ENCODE assay signal across 8 cellular contexts in genomic region chr7:37448637-37449331, GRCh38. TPM values are rescaled to one million over a fixed set of nuclear protein-coding genes. Genes with fewer than 3 reads are reported as not detected.
DNase-seq lines count a peak whose midpoint lies in the region; ATAC-seq and TF ChIP-seq lines count a peak whose summit lies in the region.

Gene ELMO1, minus strand, starts transcription at chr7:37448864. Its CDS starts 106,174 bp downstream, at chr7:37342690.

- peak within 1 kb of the TSS; percentile 40 for H3K4me3 ChIP-seq in A673 (ENCODE audit: low read depth, low read length, poor library complexity, severe bottlenecking)
- H3K4me3 ChIP-seq in epithelial cell of proximal tubule (ENCODE audit: low read depth, low read length), result peak within 1 kb of the TSS; percentile 52

- no peaks in the 10 kb centered on the region for H3K36me3 ChIP-seq in A673 (ENCODE audit: insufficient read depth, low read length, poor library complexity, severe bottlenecking)

- H3K27me3 ChIP-seq in A673 (replicated peaks; ENCODE audit: insufficient read depth, low read depth, low read length, poor library complexity), result peaks cover 66% of the 10 kb centered on the region

- no peak within 1 kb of the TSS for H3K27ac ChIP-seq in A673 (ENCODE audit: low read depth, low read length, poor library complexity, severe bottlenecking)

- POLR2A ChIA-PET in A673 (lab: Charles Lee; ENCODE audit: low non-redundant PET), result no interaction called here

- CTCF ChIA-PET in A673 (lab: Charles Lee), result interaction anchor here (0.7 kb wide), 1 partner anchor 57 kb away, joined by 5 read pairs; no protein-coding TSS in a partner anchor

- no peaks in the 10 kb centered on the region for H3K9me3 ChIP-seq in A673 (ENCODE audit: low read depth, low read length, poor library complexity, severe bottlenecking)

- peak; percentile 35 for TF ChIP-seq CTCF in A673 (conservative IDR thresholded peaks at IDR 0.05; ENCODE audit: low read depth, low read length)
- peak; percentile 41 for TF ChIP-seq CTCF in epithelial cell of proximal tubule (conservative IDR thresholded peaks at IDR 0.05; ENCODE audit: low read depth, low read length)

- intact Hi-C loops in A673 (cut with micrococcal nuclease; ENCODE audit: unreplicated experiment), result no loop called here

- peak; percentile 68 for DNase-seq in A673 (ENCODE audit: low spot score)
- peak; percentile 53 for DNase-seq in NCI-H82 treated with DMSO at 0.1 percent for 48 hours (lab: John Stamatoyannopoulos, UW; ENCODE audit: unreplicated experiment)
- peak; percentile 65 for DNase-seq in activated CD8-positive, alpha-beta memory T cell treated with anti-CD3 and anti-CD28 coated beads, Interleukin-2, amount 50 U/mL, for 4 hours
- no peak for DNase-seq in epithelial cell of proximal tubule (ENCODE audit: low read depth)
- DNase-seq in mucosa of gallbladder (ENCODE audit: low spot score), result peak; percentile 83
- DNase-seq in stimulated activated CD8-positive, alpha-beta memory T cell treated with anti-CD3 and anti-CD28 coated beads, Interleukin-4, amount 100 ng/mL, for 24 hours (ENCODE audit: low read depth), result peak; percentile 58

- ATAC-seq in GM18858 (IDR thresholded peaks at IDR 0.05; ENCODE audit: unreplicated experiment) (peak; percentile 94), HG03135 (IDR thresholded peaks at IDR 0.05; ENCODE audit: unreplicated experiment) (peak; percentile 94)

- peaks cover 13% of the 10 kb centered on the region for H3K4me1 ChIP-seq in A673 (ENCODE audit: insufficient read depth, low read length, poor library complexity, severe bottlenecking)

- BruUV-seq in A673 (replicated peaks; lab: Mats Ljungman, UMichigan), result no TSS peak

RNA-seq across cellular contexts. Expression of gene ELMO1, which starts in this region (rescaled TPM):
- total RNA-seq in A673 (2021) (0.33 TPM in 1 of 2 replicates, not detected in the other), epithelial cell of proximal tubule (0.69 and 1.2 TPM in 2 replicates), mucosa of gallbladder (43.4 TPM)

Comparison
In these comparisons a context has a peak if more than half of its experiments do, and no peak if none do; other contexts are left out.
1. RNA of gene ELMO1 (total RNA-seq): 43.4 TPM in mucosa of gallbladder (single experiment); 0.69 to 1.2 TPM in epithelial cell of proximal tubule and 0.33 TPM in A673; every median in the first group is over 10 times any median in the second.
2. Peak in DNase-seq and H3K4me3 ChIP-seq in A673; RNA of the gene not detected or under 1 TPM.